In the genomic region with DNA sequence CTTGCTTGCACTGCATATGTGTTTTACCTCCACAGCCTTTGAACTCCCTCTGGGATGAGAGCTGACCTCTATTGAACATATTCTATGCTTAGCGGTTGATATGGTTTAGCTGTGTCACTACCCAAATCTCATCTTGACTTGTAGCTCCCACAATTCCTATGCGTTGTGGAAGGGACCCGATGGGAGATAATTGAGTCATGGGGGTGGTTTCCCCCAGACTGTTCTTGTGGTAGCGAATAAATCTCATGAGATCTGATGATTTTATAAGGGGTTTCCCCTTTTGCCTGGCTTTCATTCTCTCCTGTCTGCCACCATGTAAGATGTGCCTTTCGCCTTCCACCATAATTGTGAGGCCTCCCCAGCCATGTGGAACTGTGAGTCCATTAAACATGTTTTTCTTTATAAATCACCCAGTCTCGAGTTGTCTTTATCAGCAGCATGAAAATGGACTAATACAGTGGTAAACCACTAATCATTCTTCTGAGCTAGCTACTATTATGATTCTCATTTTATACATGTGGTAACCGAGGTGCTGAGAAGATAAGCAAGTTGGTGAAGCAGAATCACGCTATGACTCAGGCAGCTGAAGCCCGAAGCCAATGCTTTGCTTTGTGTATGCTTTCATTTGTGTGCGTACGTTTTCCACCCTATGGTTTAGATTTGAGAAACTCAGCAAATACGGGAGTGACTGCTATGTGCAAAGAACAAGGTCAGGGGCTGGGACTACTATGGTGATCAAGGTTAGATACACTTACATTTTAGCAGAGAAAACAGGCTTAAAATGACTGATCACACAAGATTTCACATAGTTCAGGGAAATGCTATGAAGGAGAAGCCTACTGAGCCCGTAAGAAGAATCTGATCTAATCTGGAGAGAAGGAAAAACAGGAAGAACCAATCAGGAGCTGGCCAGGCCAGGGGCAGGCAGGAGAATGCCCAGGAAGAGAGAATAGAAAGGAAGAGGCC, we compare ENCODE assay signal across 1 cellular context.
TF ChIP-seq lines count a peak whose summit lies in the region.

No MANE protein-coding gene starts in this region.

TF ChIP-seq in GM12878, 131 proteins besides CTCF, POLR2A, EP300 and RAD21 (continued from another document and continues in another):
- TF ChIP-seq, protein P1, sequence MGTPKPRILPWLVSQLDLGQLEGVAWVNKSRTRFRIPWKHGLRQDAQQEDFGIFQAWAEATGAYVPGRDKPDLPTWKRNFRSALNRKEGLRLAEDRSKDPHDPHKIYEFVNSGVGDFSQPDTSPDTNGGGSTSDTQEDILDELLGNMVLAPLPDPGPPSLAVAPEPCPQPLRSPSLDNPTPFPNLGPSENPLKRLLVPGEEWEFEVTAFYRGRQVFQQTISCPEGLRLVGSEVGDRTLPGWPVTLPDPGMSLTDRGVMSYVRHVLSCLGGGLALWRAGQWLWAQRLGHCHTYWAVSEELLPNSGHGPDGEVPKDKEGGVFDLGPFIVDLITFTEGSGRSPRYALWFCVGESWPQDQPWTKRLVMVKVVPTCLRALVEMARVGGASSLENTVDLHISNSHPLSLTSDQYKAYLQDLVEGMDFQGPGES (IDR thresholded peaks at IDR 0.05) = no peak
- TF ChIP-seq ATF7 (IDR thresholded peaks at IDR 0.05; ENCODE audit: low read depth) = peak; percentile 87
- no peak for TF ChIP-seq EGR1 (IDR thresholded peaks at IDR 0.05; ENCODE audit: borderline replicate concordance in 1 of 2, low read depth in 2 of 2, low read length in 2 of 2)
- TF ChIP-seq, protein P2, sequence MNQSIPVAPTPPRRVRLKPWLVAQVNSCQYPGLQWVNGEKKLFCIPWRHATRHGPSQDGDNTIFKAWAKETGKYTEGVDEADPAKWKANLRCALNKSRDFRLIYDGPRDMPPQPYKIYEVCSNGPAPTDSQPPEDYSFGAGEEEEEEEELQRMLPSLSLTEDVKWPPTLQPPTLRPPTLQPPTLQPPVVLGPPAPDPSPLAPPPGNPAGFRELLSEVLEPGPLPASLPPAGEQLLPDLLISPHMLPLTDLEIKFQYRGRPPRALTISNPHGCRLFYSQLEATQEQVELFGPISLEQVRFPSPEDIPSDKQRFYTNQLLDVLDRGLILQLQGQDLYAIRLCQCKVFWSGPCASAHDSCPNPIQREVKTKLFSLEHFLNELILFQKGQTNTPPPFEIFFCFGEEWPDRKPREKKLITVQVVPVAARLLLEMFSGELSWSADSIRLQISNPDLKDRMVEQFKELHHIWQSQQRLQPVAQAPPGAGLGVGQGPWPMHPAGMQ (IDR thresholded peaks at IDR 0.05; ENCODE audit: borderline replicate concordance) = no peak
- peak; percentile 100 for TF ChIP-seq MTA2 (IDR thresholded peaks at IDR 0.05; ENCODE audit: low read depth)
- no peak for TF ChIP-seq ZNF274 (IDR thresholded peaks at IDR 0.05; ENCODE audit: insufficient read depth, insufficient read length)
- TF ChIP-seq, protein P3, sequence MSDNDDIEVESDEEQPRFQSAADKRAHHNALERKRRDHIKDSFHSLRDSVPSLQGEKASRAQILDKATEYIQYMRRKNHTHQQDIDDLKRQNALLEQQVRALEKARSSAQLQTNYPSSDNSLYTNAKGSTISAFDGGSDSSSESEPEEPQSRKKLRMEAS (IDR thresholded peaks at IDR 0.05; ENCODE audit: low read depth, low read length) = no peak
- peak; percentile 96 for TF ChIP-seq JUNB (IDR thresholded peaks at IDR 0.05)
- peak; percentile 78 for TF ChIP-seq CREM (IDR thresholded peaks at IDR 0.05; ENCODE audit: low read depth)
- no peak for TF ChIP-seq HDGF (IDR thresholded peaks at IDR 0.05)
- TF ChIP-seq, protein P4, sequence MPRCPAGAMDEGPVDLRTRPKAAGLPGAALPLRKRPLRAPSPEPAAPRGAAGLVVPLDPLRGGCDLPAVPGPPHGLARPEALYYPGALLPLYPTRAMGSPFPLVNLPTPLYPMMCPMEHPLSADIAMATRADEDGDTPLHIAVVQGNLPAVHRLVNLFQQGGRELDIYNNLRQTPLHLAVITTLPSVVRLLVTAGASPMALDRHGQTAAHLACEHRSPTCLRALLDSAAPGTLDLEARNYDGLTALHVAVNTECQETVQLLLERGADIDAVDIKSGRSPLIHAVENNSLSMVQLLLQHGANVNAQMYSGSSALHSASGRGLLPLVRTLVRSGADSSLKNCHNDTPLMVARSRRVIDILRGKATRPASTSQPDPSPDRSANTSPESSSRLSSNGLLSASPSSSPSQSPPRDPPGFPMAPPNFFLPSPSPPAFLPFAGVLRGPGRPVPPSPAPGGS (IDR thresholded peaks at IDR 0.05; ENCODE audit: borderline replicate concordance, insufficient read depth, low read depth, low read length, poor library complexity, severe bottlenecking) = peak; percentile 68
- no peak for TF ChIP-seq CBX3 (IDR thresholded peaks at IDR 0.05; ENCODE audit: borderline replicate concordance, low read depth)
- TF ChIP-seq, protein P5, sequence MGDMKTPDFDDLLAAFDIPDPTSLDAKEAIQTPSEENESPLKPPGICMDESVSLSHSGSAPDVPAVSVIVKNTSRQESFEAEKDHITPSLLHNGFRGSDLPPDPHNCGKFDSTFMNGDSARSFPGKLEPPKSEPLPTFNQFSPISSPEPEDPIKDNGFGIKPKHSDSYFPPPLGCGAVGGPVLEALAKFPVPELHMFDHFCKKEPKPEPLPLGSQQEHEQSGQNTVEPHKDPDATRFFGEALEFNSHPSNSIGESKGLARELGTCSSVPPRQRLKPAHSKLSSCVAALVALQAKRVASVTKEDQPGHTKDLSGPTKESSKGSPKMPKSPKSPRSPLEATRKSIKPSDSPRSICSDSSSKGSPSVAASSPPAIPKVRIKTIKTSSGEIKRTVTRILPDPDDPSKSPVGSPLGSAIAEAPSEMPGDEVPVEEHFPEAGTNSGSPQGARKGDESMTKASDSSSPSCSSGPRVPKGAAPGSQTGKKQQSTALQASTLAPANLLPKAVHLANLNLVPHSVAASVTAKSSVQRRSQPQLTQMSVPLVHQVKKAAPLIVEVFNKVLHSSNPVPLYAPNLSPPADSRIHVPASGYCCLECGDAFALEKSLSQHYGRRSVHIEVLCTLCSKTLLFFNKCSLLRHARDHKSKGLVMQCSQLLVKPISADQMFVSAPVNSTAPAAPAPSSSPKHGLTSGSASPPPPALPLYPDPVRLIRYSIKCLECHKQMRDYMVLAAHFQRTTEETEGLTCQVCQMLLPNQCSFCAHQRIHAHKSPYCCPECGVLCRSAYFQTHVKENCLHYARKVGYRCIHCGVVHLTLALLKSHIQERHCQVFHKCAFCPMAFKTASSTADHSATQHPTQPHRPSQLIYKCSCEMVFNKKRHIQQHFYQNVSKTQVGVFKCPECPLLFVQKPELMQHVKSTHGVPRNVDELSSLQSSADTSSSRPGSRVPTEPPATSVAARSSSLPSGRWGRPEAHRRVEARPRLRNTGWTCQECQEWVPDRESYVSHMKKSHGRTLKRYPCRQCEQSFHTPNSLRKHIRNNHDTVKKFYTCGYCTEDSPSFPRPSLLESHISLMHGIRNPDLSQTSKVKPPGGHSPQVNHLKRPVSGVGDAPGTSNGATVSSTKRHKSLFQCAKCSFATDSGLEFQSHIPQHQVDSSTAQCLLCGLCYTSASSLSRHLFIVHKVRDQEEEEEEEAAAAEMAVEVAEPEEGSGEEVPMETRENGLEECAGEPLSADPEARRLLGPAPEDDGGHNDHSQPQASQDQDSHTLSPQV (IDR thresholded peaks at IDR 0.05) = no peak
- peak; percentile 95 for TF ChIP-seq NBN (IDR thresholded peaks at IDR 0.05)
- no peak; a peak in 1 of 4 replicates for TF ChIP-seq ETV6 (conservative IDR thresholded peaks at IDR 0.05 in 1 of 2, IDR thresholded peaks at IDR 0.05 in 1 of 2; ENCODE audit: borderline replicate concordance in 1 of 2, low read depth in 1 of 2)
- TF ChIP-seq, protein P6, sequence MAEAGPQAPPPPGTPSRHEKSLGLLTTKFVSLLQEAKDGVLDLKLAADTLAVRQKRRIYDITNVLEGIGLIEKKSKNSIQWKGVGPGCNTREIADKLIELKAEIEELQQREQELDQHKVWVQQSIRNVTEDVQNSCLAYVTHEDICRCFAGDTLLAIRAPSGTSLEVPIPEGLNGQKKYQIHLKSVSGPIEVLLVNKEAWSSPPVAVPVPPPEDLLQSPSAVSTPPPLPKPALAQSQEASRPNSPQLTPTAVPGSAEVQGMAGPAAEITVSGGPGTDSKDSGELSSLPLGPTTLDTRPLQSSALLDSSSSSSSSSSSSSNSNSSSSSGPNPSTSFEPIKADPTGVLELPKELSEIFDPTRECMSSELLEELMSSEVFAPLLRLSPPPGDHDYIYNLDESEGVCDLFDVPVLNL (IDR thresholded peaks at IDR 0.05; ENCODE audit: low read depth, low read length) = no peak
- TF ChIP-seq RB1 (IDR thresholded peaks at IDR 0.05; ENCODE audit: borderline replicate concordance) = no peak
- no peak for TF ChIP-seq NFXL1 (IDR thresholded peaks at IDR 0.05; ENCODE audit: borderline replicate concordance)
- TF ChIP-seq, protein P7, sequence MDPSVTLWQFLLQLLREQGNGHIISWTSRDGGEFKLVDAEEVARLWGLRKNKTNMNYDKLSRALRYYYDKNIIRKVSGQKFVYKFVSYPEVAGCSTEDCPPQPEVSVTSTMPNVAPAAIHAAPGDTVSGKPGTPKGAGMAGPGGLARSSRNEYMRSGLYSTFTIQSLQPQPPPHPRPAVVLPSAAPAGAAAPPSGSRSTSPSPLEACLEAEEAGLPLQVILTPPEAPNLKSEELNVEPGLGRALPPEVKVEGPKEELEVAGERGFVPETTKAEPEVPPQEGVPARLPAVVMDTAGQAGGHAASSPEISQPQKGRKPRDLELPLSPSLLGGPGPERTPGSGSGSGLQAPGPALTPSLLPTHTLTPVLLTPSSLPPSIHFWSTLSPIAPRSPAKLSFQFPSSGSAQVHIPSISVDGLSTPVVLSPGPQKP (IDR thresholded peaks at IDR 0.05; ENCODE audit: low read depth, low read length) = no peak
- no peak for TF ChIP-seq SMC3 (IDR thresholded peaks at IDR 0.05; ENCODE audit: borderline replicate concordance, low read length)
- no peak for TF ChIP-seq ZNF24 (IDR thresholded peaks at IDR 0.05)
- peak; percentile 96 for TF ChIP-seq ZNF217 (IDR thresholded peaks at IDR 0.05)
- peak; percentile 98 for TF ChIP-seq IRF4 (IDR thresholded peaks at IDR 0.05; ENCODE audit: low read depth, low read length)
- TF ChIP-seq RUNX3 (IDR thresholded peaks at IDR 0.05; ENCODE audit: low read length) = peak; percentile 98
- TF ChIP-seq BCL11A (IDR thresholded peaks at IDR 0.05; ENCODE audit: low read depth, low read length) = peak; percentile 95
- TF ChIP-seq RBBP5 (conservative IDR thresholded peaks at IDR 0.05) = no peak
- TF ChIP-seq FOXM1 (IDR thresholded peaks at IDR 0.05; ENCODE audit: low read depth, low read length) = peak; percentile 73; the same call in 1 of the 2 replicates
- TF ChIP-seq, protein P8, sequence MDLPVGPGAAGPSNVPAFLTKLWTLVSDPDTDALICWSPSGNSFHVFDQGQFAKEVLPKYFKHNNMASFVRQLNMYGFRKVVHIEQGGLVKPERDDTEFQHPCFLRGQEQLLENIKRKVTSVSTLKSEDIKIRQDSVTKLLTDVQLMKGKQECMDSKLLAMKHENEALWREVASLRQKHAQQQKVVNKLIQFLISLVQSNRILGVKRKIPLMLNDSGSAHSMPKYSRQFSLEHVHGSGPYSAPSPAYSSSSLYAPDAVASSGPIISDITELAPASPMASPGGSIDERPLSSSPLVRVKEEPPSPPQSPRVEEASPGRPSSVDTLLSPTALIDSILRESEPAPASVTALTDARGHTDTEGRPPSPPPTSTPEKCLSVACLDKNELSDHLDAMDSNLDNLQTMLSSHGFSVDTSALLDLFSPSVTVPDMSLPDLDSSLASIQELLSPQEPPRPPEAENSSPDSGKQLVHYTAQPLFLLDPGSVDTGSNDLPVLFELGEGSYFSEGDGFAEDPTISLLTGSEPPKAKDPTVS (IDR thresholded peaks at IDR 0.05; ENCODE audit: low read depth, low read length) = no peak
- TF ChIP-seq ZNF384 (IDR thresholded peaks at IDR 0.05; ENCODE audit: borderline replicate concordance, low read depth, low read length) = no peak
- TF ChIP-seq, protein P9, sequence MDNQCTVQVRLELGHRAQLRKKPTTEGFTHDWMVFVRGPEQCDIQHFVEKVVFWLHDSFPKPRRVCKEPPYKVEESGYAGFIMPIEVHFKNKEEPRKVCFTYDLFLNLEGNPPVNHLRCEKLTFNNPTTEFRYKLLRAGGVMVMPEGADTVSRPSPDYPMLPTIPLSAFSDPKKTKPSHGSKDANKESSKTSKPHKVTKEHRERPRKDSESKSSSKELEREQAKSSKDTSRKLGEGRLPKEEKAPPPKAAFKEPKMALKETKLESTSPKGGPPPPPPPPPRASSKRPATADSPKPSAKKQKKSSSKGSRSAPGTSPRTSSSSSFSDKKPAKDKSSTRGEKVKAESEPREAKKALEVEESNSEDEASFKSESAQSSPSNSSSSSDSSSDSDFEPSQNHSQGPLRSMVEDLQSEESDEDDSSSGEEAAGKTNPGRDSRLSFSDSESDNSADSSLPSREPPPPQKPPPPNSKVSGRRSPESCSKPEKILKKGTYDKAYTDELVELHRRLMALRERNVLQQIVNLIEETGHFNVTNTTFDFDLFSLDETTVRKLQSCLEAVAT (IDR thresholded peaks at IDR 0.05) = peak; percentile 97
- no peak for TF ChIP-seq SREBF2 (IDR thresholded peaks at IDR 0.05; ENCODE audit: low read length)
- TF ChIP-seq YBX1 (IDR thresholded peaks at IDR 0.05) = no peak
- TF ChIP-seq, protein P10, sequence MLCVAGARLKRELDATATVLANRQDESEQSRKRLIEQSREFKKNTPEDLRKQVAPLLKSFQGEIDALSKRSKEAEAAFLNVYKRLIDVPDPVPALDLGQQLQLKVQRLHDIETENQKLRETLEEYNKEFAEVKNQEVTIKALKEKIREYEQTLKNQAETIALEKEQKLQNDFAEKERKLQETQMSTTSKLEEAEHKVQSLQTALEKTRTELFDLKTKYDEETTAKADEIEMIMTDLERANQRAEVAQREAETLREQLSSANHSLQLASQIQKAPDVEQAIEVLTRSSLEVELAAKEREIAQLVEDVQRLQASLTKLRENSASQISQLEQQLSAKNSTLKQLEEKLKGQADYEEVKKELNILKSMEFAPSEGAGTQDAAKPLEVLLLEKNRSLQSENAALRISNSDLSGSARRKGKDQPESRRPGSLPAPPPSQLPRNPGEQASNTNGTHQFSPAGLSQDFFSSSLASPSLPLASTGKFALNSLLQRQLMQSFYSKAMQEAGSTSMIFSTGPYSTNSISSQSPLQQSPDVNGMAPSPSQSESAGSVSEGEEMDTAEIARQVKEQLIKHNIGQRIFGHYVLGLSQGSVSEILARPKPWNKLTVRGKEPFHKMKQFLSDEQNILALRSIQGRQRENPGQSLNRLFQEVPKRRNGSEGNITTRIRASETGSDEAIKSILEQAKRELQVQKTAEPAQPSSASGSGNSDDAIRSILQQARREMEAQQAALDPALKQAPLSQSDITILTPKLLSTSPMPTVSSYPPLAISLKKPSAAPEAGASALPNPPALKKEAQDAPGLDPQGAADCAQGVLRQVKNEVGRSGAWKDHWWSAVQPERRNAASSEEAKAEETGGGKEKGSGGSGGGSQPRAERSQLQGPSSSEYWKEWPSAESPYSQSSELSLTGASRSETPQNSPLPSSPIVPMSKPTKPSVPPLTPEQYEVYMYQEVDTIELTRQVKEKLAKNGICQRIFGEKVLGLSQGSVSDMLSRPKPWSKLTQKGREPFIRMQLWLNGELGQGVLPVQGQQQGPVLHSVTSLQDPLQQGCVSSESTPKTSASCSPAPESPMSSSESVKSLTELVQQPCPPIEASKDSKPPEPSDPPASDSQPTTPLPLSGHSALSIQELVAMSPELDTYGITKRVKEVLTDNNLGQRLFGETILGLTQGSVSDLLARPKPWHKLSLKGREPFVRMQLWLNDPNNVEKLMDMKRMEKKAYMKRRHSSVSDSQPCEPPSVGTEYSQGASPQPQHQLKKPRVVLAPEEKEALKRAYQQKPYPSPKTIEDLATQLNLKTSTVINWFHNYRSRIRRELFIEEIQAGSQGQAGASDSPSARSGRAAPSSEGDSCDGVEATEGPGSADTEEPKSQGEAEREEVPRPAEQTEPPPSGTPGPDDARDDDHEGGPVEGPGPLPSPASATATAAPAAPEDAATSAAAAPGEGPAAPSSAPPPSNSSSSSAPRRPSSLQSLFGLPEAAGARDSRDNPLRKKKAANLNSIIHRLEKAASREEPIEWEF (IDR thresholded peaks at IDR 0.05; ENCODE audit: insufficient replicate concordance, low read depth, low read length) = no peak
- TF ChIP-seq FOS (IDR thresholded peaks at IDR 0.05; ENCODE audit: borderline replicate concordance, extremely low read depth, insufficient read length) = no peak
- TF ChIP-seq ASH2L (IDR thresholded peaks at IDR 0.05; ENCODE audit: borderline replicate concordance, low read depth) = no peak
- TF ChIP-seq ZZZ3 (IDR thresholded peaks at IDR 0.05; ENCODE audit: control insufficient read depth, insufficient read length, low read depth) = no peak
- no peak for TF ChIP-seq PAX8 (IDR thresholded peaks at IDR 0.05)
